ENCODE assay signal across 1 cellular context in genomic region chr7:38177621-38178003, GRCh38.
A peak's percentile ranks its signal among the peaks of the same experiment; 100 is the strongest.
TF ChIP-seq lines count a peak whose summit lies in the region.

No MANE protein-coding gene starts in this region.

TF ChIP-seq in HepG2, 621 proteins besides CTCF, POLR2A, EP300 and RAD21:
- TF ChIP-seq ZNF142 (CRISPR knock-in tag; IDR thresholded peaks at IDR 0.05) = no peak
- no peak for TF ChIP-seq RELA (CRISPR knock-in tag; IDR thresholded peaks at IDR 0.05)
- 0 out of 2 replicates have a peak, but pooled peaks have one; percentile 41 for TF ChIP-seq TMF1 (CRISPR knock-in tag; IDR thresholded peaks at IDR 0.05; ENCODE audit: low read depth)
- TF ChIP-seq AKNA (CRISPR knock-in tag; IDR thresholded peaks at IDR 0.05; ENCODE audit: borderline replicate concordance) = 0 out of 2 replicates have a peak, but pooled peaks have one; percentile 18
- TF ChIP-seq STAG1 (CRISPR knock-in tag; IDR thresholded peaks at IDR 0.05) = no peak
- TF ChIP-seq SIN3A (IDR thresholded peaks at IDR 0.05; ENCODE audit: borderline replicate concordance, low read depth, low read length) = no peak
- TF ChIP-seq ZNF251 (CRISPR knock-in tag; IDR thresholded peaks at IDR 0.05) = no peak
- TF ChIP-seq ZNF75D (CRISPR knock-in tag; IDR thresholded peaks at IDR 0.05; ENCODE audit: borderline replicate concordance) = 0 out of 2 replicates have a peak, but pooled peaks have one; percentile 89
- 0 out of 2 replicates have a peak, but pooled peaks have one; percentile 7 for TF ChIP-seq AKAP8 (CRISPR knock-in tag; IDR thresholded peaks at IDR 0.05)
- TF ChIP-seq ZNF556 (CRISPR knock-in tag; IDR thresholded peaks at IDR 0.05; ENCODE audit: borderline replicate concordance) = no peak
- 0 out of 2 replicates have a peak, but pooled peaks have one; percentile 57 for TF ChIP-seq ZNF512B (CRISPR knock-in tag; IDR thresholded peaks at IDR 0.05; ENCODE audit: borderline replicate concordance)
- TF ChIP-seq ZNF3 (CRISPR knock-in tag; IDR thresholded peaks at IDR 0.05) = 0 out of 2 replicates have a peak, but pooled peaks have one; percentile 2
- TF ChIP-seq ZNF800 (CRISPR knock-in tag; IDR thresholded peaks at IDR 0.05) = 0 out of 2 replicates have a peak, but pooled peaks have one; percentile 22
- TF ChIP-seq BRD4 (CRISPR knock-in tag; IDR thresholded peaks at IDR 0.05) = 0 out of 2 replicates have a peak, but pooled peaks have one; percentile 31
- TF ChIP-seq ZHX2 (IDR thresholded peaks at IDR 0.05; ENCODE audit: low read depth) = no peak
- TF ChIP-seq ZHX2 (CRISPR knock-in tag; IDR thresholded peaks at IDR 0.05; ENCODE audit: borderline replicate concordance) = 0 out of 2 replicates have a peak, but pooled peaks have one; percentile 39
- no peak for TF ChIP-seq HDAC1 (CRISPR knock-in tag; IDR thresholded peaks at IDR 0.05)
- 0 out of 2 replicates have a peak, but pooled peaks have one; percentile 35 for TF ChIP-seq ZNF264 (CRISPR knock-in tag; IDR thresholded peaks at IDR 0.05)
- TF ChIP-seq PITX1 (CRISPR knock-in tag; IDR thresholded peaks at IDR 0.05) = 0 out of 2 replicates have a peak, but pooled peaks have one; percentile 29
- peak; percentile 27; the same call in 1 of the 2 replicates for TF ChIP-seq BRCA1 (CRISPR knock-in tag; IDR thresholded peaks at IDR 0.05)
- no peak for TF ChIP-seq NKX3-1 (CRISPR knock-in tag; IDR thresholded peaks at IDR 0.05)
- 0 out of 2 replicates have a peak, but pooled peaks have one; percentile 47 for TF ChIP-seq ZNF777 (CRISPR knock-in tag; IDR thresholded peaks at IDR 0.05)
- no peak for TF ChIP-seq RAD51 (IDR thresholded peaks at IDR 0.05; ENCODE audit: borderline replicate concordance)
- peak; percentile 82; the same call in 1 of the 2 replicates for TF ChIP-seq NAIF1 (CRISPR knock-in tag; IDR thresholded peaks at IDR 0.05; ENCODE audit: borderline replicate concordance)
- TF ChIP-seq ZNF292 (CRISPR knock-in tag; IDR thresholded peaks at IDR 0.05; ENCODE audit: borderline replicate concordance, low read depth) = 0 out of 2 replicates have a peak, but pooled peaks have one; percentile 13
- 0 out of 2 replicates have a peak, but pooled peaks have one; percentile 10 for TF ChIP-seq ZSCAN29 (CRISPR knock-in tag; conservative IDR thresholded peaks at IDR 0.05)
- no peak for TF ChIP-seq DRAP1 (CRISPR knock-in tag; IDR thresholded peaks at IDR 0.05)
- TF ChIP-seq ZNF761 (CRISPR knock-in tag; conservative IDR thresholded peaks at IDR 0.05) = 0 out of 2 replicates have a peak, but pooled peaks have one; percentile 50
- peak; percentile 66; the same call in 1 of the 2 replicates for TF ChIP-seq KAT8 (CRISPR knock-in tag; IDR thresholded peaks at IDR 0.05)
- no peak for TF ChIP-seq SMAD1 (CRISPR knock-in tag; IDR thresholded peaks at IDR 0.05; ENCODE audit: borderline replicate concordance, low read depth)
- TF ChIP-seq ZNF678 (CRISPR knock-in tag; IDR thresholded peaks at IDR 0.05) = no peak
- peak; percentile 6 for TF ChIP-seq ZNF883 (CRISPR knock-in tag; IDR thresholded peaks at IDR 0.05; ENCODE audit: not compliant biosample characterization)
